ENCODE assay signal across 24 cellular contexts in genomic region chr10:90318659-90319058, GRCh38.
DNase-seq lines count a peak whose midpoint lies in the region; ATAC-seq, FAIRE-seq and TF ChIP-seq lines count a peak whose summit lies in the region.
"Had no signal": no experiment of that assay in that cellular context is flagged by ENCODE, and none has a peak within 500 bp of the region (broad histone marks: within the 10 kb centered on the region; RNA-seq: fewer than 3 reads in every experiment).

No MANE protein-coding gene starts in this region.

- no peak for TF ChIP-seq RAD21 in GM12878 (IDR thresholded peaks at IDR 0.05; ENCODE audit: insufficient read depth, low read depth, low read length)

- TF ChIP-seq POLR2A in GM12878 (IDR thresholded peaks at IDR 0.05; ENCODE audit: low read depth, low read length) (no peak), gastrocnemius medialis (IDR thresholded peaks at IDR 0.05) (no peak)

- no peak for TF ChIP-seq EP300 in GM12878 (IDR thresholded peaks at IDR 0.05; ENCODE audit: borderline replicate concordance in 1 of 2, control insufficient read depth in 1 of 2, low read depth in 2 of 2, low read length in 2 of 2)

- no peak overlapping the region for H2BK5ac ChIP-seq in mesenchymal stem cell (ENCODE audit: low read depth, low read length, poor library complexity, severe bottlenecking)

- CTCF ChIA-PET in GM12878 (lab: Yijun Ruan, JAX): interaction anchor here (0.6 to 0.9 kb wide), 3 partner anchors 13 to 171 kb away, joined by 3 to 6 read pairs (median 3); no protein-coding TSS in a partner anchor

- no peaks in the 10 kb centered on the region for H3K79me2 ChIP-seq in GM12878 (ENCODE audit: control insufficient read depth, insufficient read depth, low read length)

- H3K4me3 ChIP-seq in GM12878 (no peak overlapping the region), mesenchymal stem cell (ENCODE audit: insufficient read depth in 1 of 2, low read depth in 1 of 2, low read length in 2 of 2) (no peak overlapping the region), gastrocnemius medialis (no peak overlapping the region)
- H3K4me3 ChIP-seq: ascending aorta, neural progenitor cell had no signal

- H3K27me3 ChIP-seq in GM12878 (replicated peaks in 1 of 2; ENCODE audit: control insufficient read depth in 2 of 2, insufficient read depth in 2 of 2, low read length in 1 of 2) (no peaks in the 10 kb centered on the region), mesenchymal stem cell (ENCODE audit: control insufficient read depth in 1 of 2, insufficient read depth in 1 of 2, low read length in 2 of 2) (no peaks in the 10 kb centered on the region), gastrocnemius medialis (no peaks in the 10 kb centered on the region)
- H3K27me3 ChIP-seq: ascending aorta, neural progenitor cell had no signal

- peak; percentile 74 for DNase-seq in DMS53 (lab: John Stamatoyannopoulos, UW)
- DNase-seq in MV-4-11 (lab: John Stamatoyannopoulos, UW): peak; percentile 74
- DNase-seq in GM12878 (ENCODE audit: low read depth, low spot score): no peak
- no peak for DNase-seq in mesenchymal stem cell
- DNase-seq in gastrocnemius medialis: no peak
- no peak for DNase-seq in posterior vena cava (ENCODE audit: low spot score)
- DNase-seq in NCI-H1048 (lab: John Stamatoyannopoulos, UW): no peak
- DNase-seq: activated CD4-positive, alpha-beta T cell treated with anti-CD3 and anti-CD28 coated beads, Interleukin-2, amount 50 U/mL, for 4 hours; activated naive CD4-positive, alpha-beta T cell treated with anti-CD3 and anti-CD28 coated beads, Interleukin-2, amount 10 ng/mL, durations not matched to agents 7 days and 5 days; CD4-positive, alpha-beta T cell; EL; foreskin melanocyte; GOT3; KG1; left cardiac atrium; NCI-H1436; NCI-H2171; NCI-H69; right cardiac atrium; stimulated activated naive B cell treated with anti-CD40 and anti-IgM and Interleukin-4, amounts not matched to agents 10 μg/mL and 1 μg/mL and 100 μg/mL, for 72 hours had no signal

- no peaks in the 10 kb centered on the region for H3K79me1 ChIP-seq in mesenchymal stem cell (replicated peaks; ENCODE audit: low read length, poor library complexity, severe bottlenecking)

- H4K20me1 ChIP-seq in GM12878 (ENCODE audit: control insufficient read depth, insufficient read depth): no peaks in the 10 kb centered on the region

- no peak overlapping the region for H2BK120ac ChIP-seq in mesenchymal stem cell (ENCODE audit: low read depth, low read length)

- peak overlapping the region; percentile 79 for H2AK5ac ChIP-seq in mesenchymal stem cell (ENCODE audit: low read length, severe bottlenecking)

- H4K91ac ChIP-seq in mesenchymal stem cell (ENCODE audit: low read length): no peak overlapping the region

- no peak overlapping the region for H3K4ac ChIP-seq in mesenchymal stem cell (ENCODE audit: low read depth in 1 of 2, low read length in 2 of 2)

- H2BK12ac ChIP-seq in mesenchymal stem cell (ENCODE audit: low read length in 2 of 2): peak overlapping the region in 1 of 2 experiments; percentile 89

- H3K18ac ChIP-seq in mesenchymal stem cell (ENCODE audit: low read depth in 1 of 2, low read length in 2 of 2): peak overlapping the region in 1 of 2 experiments; percentile 17

- no peak overlapping the region for H3K14ac ChIP-seq in mesenchymal stem cell (ENCODE audit: low read length in 2 of 2)

- POLR2A ChIA-PET in GM12878 (lab: Charles Lee): no interaction called here

- H2AFZ ChIP-seq in GM12878 (ENCODE audit: control insufficient read depth, low read depth, low read length): no peak overlapping the region
- no peak overlapping the region for H2AFZ ChIP-seq in mesenchymal stem cell (ENCODE audit: low read depth, low read length)
- H2AFZ ChIP-seq: neural progenitor cell had no signal

- intact Hi-C loops in GM12878 (cut with micrococcal nuclease; ENCODE audit: unreplicated experiment) (loop anchor here (10.0 kb wide), 3 partner anchors 174 to 524 kb away; no protein-coding TSS in a partner anchor), gastrocnemius medialis (cut with DNase I; ENCODE audit: low total_unique reads) (no loop called here), posterior vena cava (cut with DNase I) (no loop called here)

- H3K4me2 ChIP-seq in GM12878 (ENCODE audit: control insufficient read depth, insufficient read depth) (no peak overlapping the region), mesenchymal stem cell (ENCODE audit: low read length, poor library complexity, severe bottlenecking) (no peak overlapping the region)

- no peak overlapping the region for H2BK15ac ChIP-seq in mesenchymal stem cell (ENCODE audit: low read depth, poor library complexity, severe bottlenecking)

- peak; percentile 41 for FAIRE-seq in GM12878 (lab: Jason Lieb, UNC)
- FAIRE-seq: colon had no signal

- 23% methylated on average over 2 of the region's 2 CpGs for WGBS in GM12878 (ENCODE audit: insufficient coverage, insufficient replicate concordance, low lambda C conversion rate, missing lambda C conversion rate)
- WGBS in mesenchymal stem cell: 64% methylated on average over 2 of the region's 2 CpGs

- RAD21 ChIA-PET in GM12878 (lab: Charles Lee; ENCODE audit: unreplicated experiment): interaction anchor here (1.0 to 1.2 kb wide), 2 partner anchors 333 to 341 kb away, joined by 3 read pairs; no protein-coding TSS in a partner anchor

- H3K27ac ChIP-seq in GM12878 (ENCODE audit: control insufficient read depth, insufficient read depth): no peak overlapping the region
- H3K27ac ChIP-seq in mesenchymal stem cell (ENCODE audit: low read length, poor library complexity, severe bottlenecking): peak overlapping the region; percentile 86
- H3K27ac ChIP-seq in gastrocnemius medialis: no peak overlapping the region
- H3K27ac ChIP-seq: ascending aorta, neural progenitor cell had no signal

- TF ChIP-seq CTCF in GM12878 (IDR thresholded peaks at IDR 0.05 in 2 of 3, conservative IDR thresholded peaks at IDR 0.05 in 1 of 3; ENCODE audit: control insufficient read depth in 2 of 3, extremely low read depth in 1 of 3, insufficient read depth in 1 of 3, low read depth in 3 of 3, low read length in 3 of 3) (no peak), gastrocnemius medialis (IDR thresholded peaks at IDR 0.05 in 4 of 5, conservative IDR thresholded peaks at IDR 0.05 in 1 of 5) (no peak)

- ATAC-seq in GM12878 (peak; percentile 12; the same call in 2 of the 3 replicates), HG02798 (IDR thresholded peaks at IDR 0.05; ENCODE audit: poor library complexity, unreplicated experiment) (no peak), gastrocnemius medialis (no peak)
- ATAC-seq: right cardiac atrium had no signal

- no peaks in the 10 kb centered on the region for H3K4me1 ChIP-seq in GM12878 (ENCODE audit: control insufficient read depth, insufficient read depth, low read length)
- H3K4me1 ChIP-seq in mesenchymal stem cell (ENCODE audit: control insufficient read depth, insufficient read depth, low read depth, low read length): peaks cover 8% of the 10 kb centered on the region
- no peaks in the 10 kb centered on the region for H3K4me1 ChIP-seq in gastrocnemius medialis
- H3K4me1 ChIP-seq: ascending aorta had no signal

- no peak overlapping the region for H3K9ac ChIP-seq in GM12878 (ENCODE audit: control insufficient read depth, insufficient read depth, low read length)
- no peak overlapping the region for H3K9ac ChIP-seq in mesenchymal stem cell (ENCODE audit: low read length)
- H3K9ac ChIP-seq: neural progenitor cell had no signal

- H3K9me3 ChIP-seq in GM12878 (replicated peaks; ENCODE audit: control insufficient read depth, insufficient read depth, low read length) (no peaks in the 10 kb centered on the region), mesenchymal stem cell (ENCODE audit: control insufficient read depth, low read length) (no peaks in the 10 kb centered on the region), gastrocnemius medialis (no peaks in the 10 kb centered on the region)
- H3K9me3 ChIP-seq: ascending aorta had no signal

- no TSS peak for BruUV-seq in GM12878 (replicated peaks; lab: Mats Ljungman, UMichigan)

- no peak overlapping the region for H3K23ac ChIP-seq in mesenchymal stem cell (ENCODE audit: low read length in 2 of 2)

- H3K36me3 ChIP-seq in GM12878 (ENCODE audit: control insufficient read depth in 2 of 2, insufficient read depth in 2 of 2, low read length in 1 of 2) (no peaks in the 10 kb centered on the region), mesenchymal stem cell (ENCODE audit: control insufficient read depth in 1 of 2, insufficient read depth in 2 of 2, low read depth in 1 of 2, low read length in 2 of 2) (no peaks in the 10 kb centered on the region), gastrocnemius medialis (no peaks in the 10 kb centered on the region)
- H3K36me3 ChIP-seq: ascending aorta, neural progenitor cell had no signal

- no peak overlapping the region for H4K8ac ChIP-seq in mesenchymal stem cell (ENCODE audit: low read length)

- in situ Hi-C loops in GM12878 (cut with MboI) (no loop called here), gastrocnemius medialis (cut with MboI; ENCODE audit: low sequenced_read_pairs in 4 of 4) (no loop called here)

- SMC1A ChIA-PET in GM12878 (lab: Charles Lee; ENCODE audit: uncharacterized antibody, unreplicated experiment): interaction anchor here (1.2 to 1.6 kb wide), 3 partner anchors 16 to 389 kb away, joined by 3 to 4 read pairs (median 3); no protein-coding TSS in a partner anchor

TF ChIP-seq in GM12878, 131 proteins besides CTCF, POLR2A, EP300 and RAD21:
- TF ChIP-seq CREM (IDR thresholded peaks at IDR 0.05; ENCODE audit: low read depth): no peak
- TF ChIP-seq SPI1 (IDR thresholded peaks at IDR 0.05; ENCODE audit: borderline replicate concordance, insufficient read depth, low read depth, low read length): peak; percentile 39; the same call in 1 of the 2 replicates

Comparison
In these comparisons a context has a peak if more than half of its experiments do, and no peak if none do; other contexts are left out.
1. DNase-seq: peak in DMS53 (single experiment) and MV-4-11 (single experiment); none in GM12878 (single experiment), mesenchymal stem cell (single experiment), gastrocnemius medialis (0 of 2), posterior vena cava (single experiment) and NCI-H1048 (single experiment).